Comparison of ENCODE assay signal across 17 cellular contexts in genomic region chr6:169190970-169191369, GRCh38.
DNase-seq lines count a peak whose midpoint lies in the region; ATAC-seq and TF ChIP-seq lines count a peak whose summit lies in the region.
"Had no signal": no experiment of that assay in that cellular context is flagged by ENCODE, and none has a peak within 500 bp of the region (broad histone marks: within the 10 kb centered on the region; RNA-seq: fewer than 3 reads in every experiment).

No MANE protein-coding gene starts in this region.

- TF ChIP-seq EP300 in gastroesophageal sphincter (IDR thresholded peaks at IDR 0.05) (no peak), ovary (IDR thresholded peaks at IDR 0.05) (no peak), transverse colon (IDR thresholded peaks at IDR 0.05; ENCODE audit: low read depth) (no peak)

- no peaks in the 10 kb centered on the region for H3K27me3 ChIP-seq in SJCRH30
- no peaks in the 10 kb centered on the region for H3K27me3 ChIP-seq in gastroesophageal sphincter
- no peaks in the 10 kb centered on the region for H3K27me3 ChIP-seq in ovary
- no peaks in the 10 kb centered on the region for H3K27me3 ChIP-seq in transverse colon
- H3K27me3 ChIP-seq: BE2C, left lung, SJSA1 had no signal

- peak overlapping the region; percentile 98 for H3K27ac ChIP-seq in SJCRH30
- peak overlapping the region in 2 of 4 donors; percentile 46 to 56 for H3K27ac ChIP-seq in gastroesophageal sphincter
- peak overlapping the region; percentile 11 to 70 for H3K27ac ChIP-seq in ovary
- H3K27ac ChIP-seq in transverse colon: peak overlapping the region in 3 of 4 donors; percentile 7 to 51 (median 20)
- H3K27ac ChIP-seq: SJSA1 had no signal

- ATAC-seq in gastroesophageal sphincter: peak; percentile 29
- ATAC-seq: activated CD8-positive, alpha-beta memory T cell treated with anti-CD3 and anti-CD28 coated beads, Interleukin-2, amount 10 ng/mL, durations not matched to agents 7 days and 5 days had no signal

- peak in 1 of 2 experiments; percentile 53 for DNase-seq in SJCRH30
- DNase-seq in ovary: peak in 1 of 5 donors; percentile 37
- DNase-seq in transverse colon: no peak
- DNase-seq in HuH-7 (ENCODE audit: low spot score): no peak
- no peak for DNase-seq in DMS 273 (lab: John Stamatoyannopoulos, UW; ENCODE audit: unreplicated experiment)
- DNase-seq in amniotic stem cell (lab: John Stamatoyannopoulos, UW): no peak
- DNase-seq: activated CD4-positive, CD25-positive, alpha-beta regulatory T cell treated with anti-CD3 and anti-CD28 coated beads, Interleukin-2, amount 50 U/mL, for 72 hours; activated CD8-positive, alpha-beta memory T cell treated with anti-CD3 and anti-CD28 coated beads, Interleukin-2, amount 10 ng/mL, durations not matched to agents 7 days and 5 days; activated effector memory CD4-positive, alpha-beta T cell treated with anti-CD3 and anti-CD28 coated beads, Interleukin-2, amount 50 U/mL, for 16 hours; BE2C; NCI-H2029; NCI-H524 treated with DMSO at 0.1 percent for 48 hours; OCI-M1; stimulated activated CD4-positive, alpha-beta T cell treated with anti-CD3 and anti-CD28 coated beads, Interleukin-1b, Interleukin-23, amount 100 ng/mL, for 48 hours had no signal

- in situ Hi-C loops in transverse colon (cut with MboI; ENCODE audit: low pct_ligation_motif_present in 1 of 4, low pct_unique_long_range_greater_than_20kb in 1 of 4, low sequenced_read_pairs in 3 of 4): no loop called here

- H3K36me3 ChIP-seq in SJCRH30 (peaks cover 17% of the 10 kb centered on the region), gastroesophageal sphincter (no peaks in the 10 kb centered on the region), ovary (no peaks in the 10 kb centered on the region), transverse colon (no peaks in the 10 kb centered on the region)
- H3K36me3 ChIP-seq: BE2C, left lung, SJSA1 had no signal

- H3K4me3 ChIP-seq in SJCRH30 (no peak overlapping the region), gastroesophageal sphincter (no peak overlapping the region), ovary (no peak overlapping the region), transverse colon (no peak overlapping the region)
- H3K4me3 ChIP-seq: left lung, SJSA1 had no signal

- H3K9me3 ChIP-seq in SJCRH30 (replicated peaks): peaks cover 6% of the 10 kb centered on the region
- H3K9me3 ChIP-seq in gastroesophageal sphincter: no peaks in the 10 kb centered on the region
- H3K9me3 ChIP-seq in ovary: no peaks in the 10 kb centered on the region
- H3K9me3 ChIP-seq in transverse colon: no peaks in the 10 kb centered on the region
- H3K9me3 ChIP-seq: BE2C, left lung, SJSA1 had no signal

- 76 to 85% methylated on average over 4 to 8 of the region's 8 CpGs for WGBS in gastroesophageal sphincter (ENCODE audit: low coverage in 1 of 2), 2 donors
- WGBS in ovary, 3 donors: 70 to 82% (median 72%) methylated on average over 8 of the region's 8 CpGs
- WGBS in transverse colon (ENCODE audit: low coverage in 1 of 2), 2 donors: 81 to 89% methylated on average over 5 to 8 of the region's 8 CpGs

- TF ChIP-seq CTCF in gastroesophageal sphincter (IDR thresholded peaks at IDR 0.05): no peak
- TF ChIP-seq CTCF in ovary (IDR thresholded peaks at IDR 0.05): no peak
- no peak for TF ChIP-seq CTCF in transverse colon (IDR thresholded peaks at IDR 0.05)

- intact Hi-C loops in ovary (cut with DNase I): no loop called here
- intact Hi-C loops in transverse colon (cut with DNase I; ENCODE audit: low total_unique reads): no loop called here

- no peak for TF ChIP-seq POLR2A in gastroesophageal sphincter (IDR thresholded peaks at IDR 0.05)
- no peak for TF ChIP-seq POLR2A in ovary (IDR thresholded peaks at IDR 0.05)
- no peak for TF ChIP-seq POLR2A in transverse colon (IDR thresholded peaks at IDR 0.05)

- peaks cover 28% of the 10 kb centered on the region for H3K4me1 ChIP-seq in SJCRH30
- peaks cover 0 to 32% (median 0%) of the 10 kb centered on the region in 3 donors for H3K4me1 ChIP-seq in gastroesophageal sphincter
- peaks cover 14% of the 10 kb centered on the region for H3K4me1 ChIP-seq in ovary (ENCODE audit: insufficient read depth)
- no peaks in the 10 kb centered on the region for H3K4me1 ChIP-seq in transverse colon
- H3K4me1 ChIP-seq: BE2C, left lung had no signal
